In genomic region chr6:117781550-117781949, GRCh38 we compare ENCODE assay signal across 24 cellular contexts.
"Had no signal": no experiment of that assay in that cellular context is flagged by ENCODE, and none has a peak within 500 bp of the region (broad histone marks: within the 10 kb centered on the region; RNA-seq: fewer than 3 reads in every experiment).

No MANE protein-coding gene starts in this region.

- H3K27ac ChIP-seq: colonic mucosa, coronary artery, dorsolateral prefrontal cortex, epithelial cell of prostate, esophagus muscularis mucosa, esophagus squamous epithelium, foreskin keratinocyte, gastrocnemius medialis, gastroesophageal sphincter, heart left ventricle, heart right ventricle had no signal

- H3K4me1 ChIP-seq: colonic mucosa, esophagus muscularis mucosa, esophagus squamous epithelium, foreskin keratinocyte, gastrocnemius medialis, gastroesophageal sphincter, heart left ventricle, heart right ventricle had no signal

- H3K9me3 ChIP-seq: colonic mucosa, esophagus squamous epithelium, gastrocnemius medialis, gastroesophageal sphincter had no signal

- H3K36me3 ChIP-seq: colonic mucosa, esophagus muscularis mucosa, esophagus squamous epithelium, gastrocnemius medialis, gastroesophageal sphincter, heart left ventricle, heart right ventricle had no signal

- DNase-seq: colonic mucosa; cortex of kidney; dermis blood vessel endothelial cell; dorsolateral prefrontal cortex; effector CD4-positive, alpha-beta T cell; effector CD8-positive, alpha-beta T cell; effector memory CD4-positive, alpha-beta T cell; effector memory CD8-positive, alpha-beta T cell; endodermal cell; erythroblast; esophagus squamous epithelium; foreskin fibroblast; foreskin keratinocyte; foreskin melanocyte; gastrocnemius medialis; glutamatergic neuron; head of caudate nucleus; heart left ventricle; heart right ventricle had no signal

- ATAC-seq: effector memory CD8-positive, alpha-beta T cell; esophagus mucosa; foreskin keratinocyte; gastrocnemius medialis; gastroesophageal sphincter had no signal

- H3K4me3 ChIP-seq: colonic mucosa, coronary artery, dorsolateral prefrontal cortex, esophagus muscularis mucosa, esophagus squamous epithelium, gastrocnemius medialis, gastroesophageal sphincter, heart left ventricle, heart right ventricle had no signal

- H3K27me3 ChIP-seq: colonic mucosa, esophagus muscularis mucosa, esophagus squamous epithelium, foreskin keratinocyte, gastrocnemius medialis, gastroesophageal sphincter, heart left ventricle, heart right ventricle had no signal
